In genomic region chr7:116246357-116246756, GRCh38 we compare ENCODE assay signal across 28 cellular contexts. TPM values are rescaled to one million over a fixed set of nuclear protein-coding genes. Genes with fewer than 3 reads are reported as not detected.
DNase-seq lines count a peak whose midpoint lies in the region; ATAC-seq and TF ChIP-seq lines count a peak whose summit lies in the region.
"Had no signal": no experiment of that assay in that cellular context is flagged by ENCODE, and none has a peak within 500 bp of the region (broad histone marks: within the 10 kb centered on the region; RNA-seq: fewer than 3 reads in every experiment).

No MANE protein-coding gene starts in this region.

- H3K9me3 Mint-ChIP-seq in CD8-positive, alpha-beta T cell, result no peaks in the 10 kb centered on the region
- peaks cover 14% of the 10 kb centered on the region for H3K9me3 Mint-ChIP-seq in activated naive CD8-positive, alpha-beta T cell treated with anti-CD3 and anti-CD28 coated beads, Interleukin-2, amount 50 U/mL, for 24 hours
- peaks cover 4% of the 10 kb centered on the region for H3K9me3 Mint-ChIP-seq in natural killer cell treated with Interleukin-12 subunit alpha and Interleukin-12 subunit beta and Interleukin-15 and Interleukin-18, amount 100 ng/mL, for 72 hours

- H3K36me3 ChIP-seq in CD8-positive, alpha-beta T cell (ENCODE audit: insufficient read depth, low read length), result peaks cover 22% of the 10 kb centered on the region
- peaks cover 0 to 48% of the 10 kb centered on the region in 2 donors for H3K36me3 ChIP-seq in left lung
- H3K36me3 ChIP-seq: adrenal gland had no signal

- CTCF ChIA-PET in CD8-positive, alpha-beta T cell (lab: Charles Lee), result interaction anchor here (2.7 kb wide), 1 partner anchor 10 kb away, joined by 9 read pairs; no protein-coding TSS in a partner anchor

- H3K27ac Mint-ChIP-seq in CD8-positive, alpha-beta T cell, result peak overlapping the region; percentile 81
- peak overlapping the region; percentile 59 for H3K27ac Mint-ChIP-seq in activated naive CD8-positive, alpha-beta T cell treated with anti-CD3 and anti-CD28 coated beads, Interleukin-2, amount 50 U/mL, for 24 hours
- peak overlapping the region; percentile 0 to 29 for H3K27ac Mint-ChIP-seq in natural killer cell treated with Interleukin-12 subunit alpha and Interleukin-12 subunit beta and Interleukin-15 and Interleukin-18, amount 100 ng/mL, for 72 hours
- H3K27ac Mint-ChIP-seq: mesothelial cell of epicardium had no signal

- H3K4me1 Mint-ChIP-seq in CD8-positive, alpha-beta T cell (ENCODE audit: low read depth), result peaks cover 30% of the 10 kb centered on the region
- H3K4me1 Mint-ChIP-seq in activated naive CD8-positive, alpha-beta T cell treated with anti-CD3 and anti-CD28 coated beads, Interleukin-2, amount 50 U/mL, for 24 hours, result peaks cover 23% of the 10 kb centered on the region
- H3K4me1 Mint-ChIP-seq in natural killer cell treated with Interleukin-12 subunit alpha and Interleukin-12 subunit beta and Interleukin-15 and Interleukin-18, amount 100 ng/mL, for 72 hours (ENCODE audit: low read depth in 2 of 2), result peaks cover 40 to 43% of the 10 kb centered on the region in 2 donors

- no peaks in the 10 kb centered on the region for H3K27me3 ChIP-seq in CD8-positive, alpha-beta T cell (ENCODE audit: insufficient read depth, low read length)
- no peaks in the 10 kb centered on the region for H3K27me3 ChIP-seq in left lung
- H3K27me3 ChIP-seq: adrenal gland, body of pancreas, suprapubic skin had no signal

- intact Hi-C loops in CD8-positive, alpha-beta T cell (cut with DNase I, micrococcal nuclease), result no loop called here
- intact Hi-C loops in left lung (cut with DNase I), result loop anchor here in 1 of 2 donors (10.0 kb wide), 1 partner anchor 568 kb away; no protein-coding TSS in a partner anchor

- no peak overlapping the region for H3K4me3 Mint-ChIP-seq in CD8-positive, alpha-beta T cell
- H3K4me3 Mint-ChIP-seq in activated naive CD8-positive, alpha-beta T cell treated with anti-CD3 and anti-CD28 coated beads, Interleukin-2, amount 50 U/mL, for 24 hours, result no peak overlapping the region
- H3K4me3 Mint-ChIP-seq in natural killer cell treated with Interleukin-12 subunit alpha and Interleukin-12 subunit beta and Interleukin-15 and Interleukin-18, amount 100 ng/mL, for 72 hours, result no peak overlapping the region
- H3K4me3 Mint-ChIP-seq: mesothelial cell of epicardium had no signal

- H3K27me3 Mint-ChIP-seq in CD8-positive, alpha-beta T cell (ENCODE audit: low read depth), result no peaks in the 10 kb centered on the region
- H3K27me3 Mint-ChIP-seq in activated naive CD8-positive, alpha-beta T cell treated with anti-CD3 and anti-CD28 coated beads, Interleukin-2, amount 50 U/mL, for 24 hours, result no peaks in the 10 kb centered on the region
- no peaks in the 10 kb centered on the region for H3K27me3 Mint-ChIP-seq in natural killer cell treated with Interleukin-12 subunit alpha and Interleukin-12 subunit beta and Interleukin-15 and Interleukin-18, amount 100 ng/mL, for 72 hours
- H3K27me3 Mint-ChIP-seq: naive B cell had no signal

- POLR2A ChIA-PET in CD8-positive, alpha-beta T cell (lab: Charles Lee), result no interaction called here

- H3K9me3 ChIP-seq in CD8-positive, alpha-beta T cell (ENCODE audit: low read length), result no peaks in the 10 kb centered on the region
- H3K9me3 ChIP-seq in left lung, result peaks cover 0 to 5% of the 10 kb centered on the region in 2 donors
- H3K9me3 ChIP-seq: adrenal gland, suprapubic skin had no signal

- ATAC-seq in activated CD4-positive, CD25-positive, alpha-beta regulatory T cell treated with anti-CD3 and anti-CD28 coated beads, Interleukin-2, amount 50 U/mL, for 24 hours, result peak; percentile 44 to 75
- ATAC-seq in CD8-positive, alpha-beta T cell, result no peak
- ATAC-seq in activated naive CD8-positive, alpha-beta T cell treated with anti-CD3 and anti-CD28 coated beads, Interleukin-2, amount 50 U/mL, for 24 hours, result peak; percentile 86
- no peak for ATAC-seq in natural killer cell treated with Interleukin-12 subunit alpha and Interleukin-12 subunit beta and Interleukin-15 and Interleukin-18, amount 100 ng/mL, for 72 hours
- ATAC-seq in left lung, result no peak
- ATAC-seq: body of pancreas, PC-3, Right ventricle myocardium inferior had no signal

- H3K4me3 ChIP-seq in CD8-positive, alpha-beta T cell (ENCODE audit: low read depth, low read length), result no peak overlapping the region
- H3K4me3 ChIP-seq in left lung, result no peak overlapping the region
- H3K4me3 ChIP-seq: adrenal gland, body of pancreas, suprapubic skin had no signal

- no peaks in the 10 kb centered on the region for H3K4me1 ChIP-seq in CD8-positive, alpha-beta T cell (ENCODE audit: insufficient read depth, low read length)
- H3K4me1 ChIP-seq in left lung, result no peaks in the 10 kb centered on the region
- H3K4me1 ChIP-seq: adrenal gland, body of pancreas, suprapubic skin had no signal

- no peak for TF ChIP-seq CTCF in CD8-positive, alpha-beta T cell (IDR thresholded peaks at IDR 0.05)
- no peak for TF ChIP-seq CTCF in left lung (IDR thresholded peaks at IDR 0.05)

- no peak overlapping the region for H3K27ac ChIP-seq in CD8-positive, alpha-beta T cell (ENCODE audit: low read depth, low read length)
- H3K27ac ChIP-seq in left lung (no peak overlapping the region), substantia nigra (ENCODE audit: low read depth, low read length, poor library complexity, severe bottlenecking) (no peak overlapping the region)
- H3K27ac ChIP-seq: adrenal gland, body of pancreas, suprapubic skin had no signal

- H3K36me3 Mint-ChIP-seq in CD8-positive, alpha-beta T cell, result peaks cover 69% of the 10 kb centered on the region
- H3K36me3 Mint-ChIP-seq in activated naive CD8-positive, alpha-beta T cell treated with anti-CD3 and anti-CD28 coated beads, Interleukin-2, amount 50 U/mL, for 24 hours (ENCODE audit: low read depth), result peaks cover 61% of the 10 kb centered on the region
- peaks cover 36% of the 10 kb centered on the region for H3K36me3 Mint-ChIP-seq in natural killer cell treated with Interleukin-12 subunit alpha and Interleukin-12 subunit beta and Interleukin-15 and Interleukin-18, amount 100 ng/mL, for 72 hours

- no peak for DNase-seq in activated CD4-positive, CD25-positive, alpha-beta regulatory T cell treated with anti-CD3 and anti-CD28 coated beads, Interleukin-2, amount 50 U/mL, for 72 hours
- no peak for DNase-seq in CD8-positive, alpha-beta T cell
- no peak for DNase-seq in activated naive CD8-positive, alpha-beta T cell treated with anti-CD3 and anti-CD28 coated beads, Interleukin-2, amount 50 U/mL, for 24 hours
- DNase-seq in natural killer cell treated with Interleukin-12 subunit alpha and Interleukin-12 subunit beta and Interleukin-15 and Interleukin-18, amount 100 ng/mL, for 72 hours (ENCODE audit: low spot score), result no peak
- DNase-seq in HT-29 (ENCODE audit: low spot score) (no peak), left lung (no peak), substantia nigra (lab: John Stamatoyannopoulos, UW) (no peak)
- DNase-seq: 8988T; activated CD4-positive, alpha-beta T cell treated with anti-CD3 and anti-CD28 coated beads for 1 hour; activated CD8-positive, alpha-beta memory T cell treated with anti-CD3 and anti-CD28 coated beads for 24 hours; adrenal gland; body of pancreas; cerebellar nuclear complex; glutamatergic neuron; islet precursor cell; KG1; MM.1S; naive B cell; NCI-H2029; NCI-H526; NK-92 treated with Interleukin-12 subunit alpha and Interleukin-12 subunit beta, amount 100 ng/mL, for 24 hours; PC-3; retina; stimulated activated CD4-positive, alpha-beta T cell treated with anti-CD3 and anti-CD28 coated beads, Interleukin-2, amount 100 ng/mL, for 24 hours had no signal

RNA-seq across cellular contexts. Expression of gene TES, which starts 36.0 kb away (rescaled TPM):
- 10 to 100 TPM; 75.8 to 78.5 TPM for total RNA-seq in CD8-positive, alpha-beta T cell
- 100 to 1,000 TPM in 1 of 2 donors, 10 to 100 TPM in 1; 69.1 to 124 TPM for total RNA-seq in natural killer cell treated with Interleukin-12 subunit alpha and Interleukin-12 subunit beta and Interleukin-15 and Interleukin-18, amount 100 ng/mL, for 72 hours
- 91.9 and 96.7 TPM in 2 replicates for total RNA-seq in HT-29 (2014; rRNA removed; shearing (Covaris generic))
- 100 to 1,000 TPM in 1 of 2 donors, 10 to 100 TPM in 1; 86.9 to 113 TPM for total RNA-seq in left lung

Comparison
In these comparisons a context has a peak if more than half of its experiments do, and no peak if none do; other contexts are left out.
1. ATAC-seq: peak in activated CD4-positive, CD25-positive, alpha-beta regulatory T cell treated with anti-CD3 and anti-CD28 coated beads, Interleukin-2, amount 50 U/mL, for 24 hours (2 of 2) and activated naive CD8-positive, alpha-beta T cell treated with anti-CD3 and anti-CD28 coated beads, Interleukin-2, amount 50 U/mL, for 24 hours (single experiment); none in CD8-positive, alpha-beta T cell (single experiment), natural killer cell treated with Interleukin-12 subunit alpha and Interleukin-12 subunit beta and Interleukin-15 and Interleukin-18, amount 100 ng/mL, for 72 hours (0 of 2) and left lung (single experiment).
2. H3K27ac Mint-ChIP-seq: peak in every context shown above with its lines; median percentile 81 in CD8-positive, alpha-beta T cell; 59 in activated naive CD8-positive, alpha-beta T cell treated with anti-CD3 and anti-CD28 coated beads, Interleukin-2, amount 50 U/mL, for 24 hours; 14 in natural killer cell treated with Interleukin-12 subunit alpha and Interleukin-12 subunit beta and Interleukin-15 and Interleukin-18, amount 100 ng/mL, for 72 hours.